Comparison of ENCODE assay signal across 9 cellular contexts in the genomic region with DNA sequence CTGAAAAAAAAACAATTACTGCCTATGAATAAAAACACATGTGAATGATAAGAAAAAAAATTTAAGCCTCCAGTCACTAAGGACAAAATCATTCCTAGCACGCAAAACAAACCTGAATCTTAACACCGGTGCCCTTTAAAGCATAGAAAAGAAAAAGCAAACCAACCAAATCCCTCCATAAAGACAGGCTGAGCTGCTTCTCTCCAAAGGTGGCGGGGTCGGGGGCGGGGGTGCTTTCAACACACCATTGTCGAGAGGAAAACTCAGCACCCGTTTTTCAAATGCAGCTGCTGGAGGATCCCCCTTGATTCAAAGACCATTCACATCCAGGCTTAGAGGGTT. TPM values are rescaled to one million over a fixed set of nuclear protein-coding genes. Genes with fewer than 3 reads are reported as not detected.
A peak's percentile ranks its signal among the peaks of the same experiment; 100 is the strongest.
DNase-seq lines count a peak whose midpoint lies in the region; ATAC-seq lines count a peak whose summit lies in the region.
"Had no signal": no experiment of that assay in that cellular context is flagged by ENCODE, and none has a peak within 500 bp of the region (broad histone marks: within the 10 kb centered on the region; RNA-seq: fewer than 3 reads in every experiment).

No MANE protein-coding gene starts in this region.

- H3K9me3 ChIP-seq in iPS-18c (ENCODE audit: control insufficient read depth, insufficient read depth, low read length), result peaks cover 5% of the 10 kb centered on the region

- H3K4me3 Mint-ChIP-seq in activated CD8-positive, alpha-beta memory T cell treated with anti-CD3 and anti-CD28 coated beads, Interleukin-2, amount 10 ng/mL, durations not matched to agents 7 days and 5 days, result peak overlapping the region; percentile 63
- H3K4me3 Mint-ChIP-seq in activated T-helper 17 cell treated with anti-CD3 and anti-CD28 coated beads, Interleukin-2, amount 50 U/mL, for 72 hours, result peak overlapping the region; percentile 78
- H3K4me3 Mint-ChIP-seq in stimulated activated naive CD8-positive, alpha-beta T cell treated with anti-CD3 and anti-CD28 coated beads, Interleukin-15, amount 100 ng/mL, for 72 hours, result peak overlapping the region; percentile 79 to 88

- peak overlapping the region; percentile 68; the same call in 1 of the 2 replicates for H3K4me3 ChIP-seq in iPS-18c (ENCODE audit: insufficient read depth, low read depth, low read length)

- no peak overlapping the region for H3K27ac Mint-ChIP-seq in activated CD8-positive, alpha-beta memory T cell treated with anti-CD3 and anti-CD28 coated beads, Interleukin-2, amount 10 ng/mL, durations not matched to agents 7 days and 5 days
- no peak overlapping the region for H3K27ac Mint-ChIP-seq in activated T-helper 17 cell treated with anti-CD3 and anti-CD28 coated beads, Interleukin-2, amount 50 U/mL, for 72 hours
- no peak overlapping the region for H3K27ac Mint-ChIP-seq in stimulated activated naive CD8-positive, alpha-beta T cell treated with anti-CD3 and anti-CD28 coated beads, Interleukin-15, amount 100 ng/mL, for 72 hours

- CTCF ChIA-PET in activated CD8-positive, alpha-beta memory T cell treated with anti-CD3 and anti-CD28 coated beads, Interleukin-2, amount 10 ng/mL, durations not matched to agents 7 days and 5 days (lab: Charles Lee), result interaction anchor here (1.1 kb wide), 1 partner anchor 61 kb away, joined by 3 read pairs; no protein-coding TSS in a partner anchor

- H3K36me3 Mint-ChIP-seq in activated CD8-positive, alpha-beta memory T cell treated with anti-CD3 and anti-CD28 coated beads, Interleukin-2, amount 10 ng/mL, durations not matched to agents 7 days and 5 days, result peaks cover 5% of the 10 kb centered on the region
- no peaks in the 10 kb centered on the region for H3K36me3 Mint-ChIP-seq in activated T-helper 17 cell treated with anti-CD3 and anti-CD28 coated beads, Interleukin-2, amount 50 U/mL, for 72 hours (ENCODE audit: low read depth)

- H3K4me1 Mint-ChIP-seq in activated CD8-positive, alpha-beta memory T cell treated with anti-CD3 and anti-CD28 coated beads, Interleukin-2, amount 10 ng/mL, durations not matched to agents 7 days and 5 days, result peaks cover 14% of the 10 kb centered on the region
- no peaks in the 10 kb centered on the region for H3K4me1 Mint-ChIP-seq in activated T-helper 17 cell treated with anti-CD3 and anti-CD28 coated beads, Interleukin-2, amount 50 U/mL, for 72 hours
- peaks cover 23% of the 10 kb centered on the region for H3K4me1 Mint-ChIP-seq in stimulated activated naive CD8-positive, alpha-beta T cell treated with anti-CD3 and anti-CD28 coated beads, Interleukin-15, amount 100 ng/mL, for 72 hours

- H3K9me3 Mint-ChIP-seq in activated CD8-positive, alpha-beta memory T cell treated with anti-CD3 and anti-CD28 coated beads, Interleukin-2, amount 10 ng/mL, durations not matched to agents 7 days and 5 days (ENCODE audit: low read depth), result peaks cover 10% of the 10 kb centered on the region
- H3K9me3 Mint-ChIP-seq in activated T-helper 17 cell treated with anti-CD3 and anti-CD28 coated beads, Interleukin-2, amount 50 U/mL, for 72 hours, result peaks cover 6% of the 10 kb centered on the region
- peaks cover 8 to 12% of the 10 kb centered on the region in 2 donors for H3K9me3 Mint-ChIP-seq in stimulated activated naive CD8-positive, alpha-beta T cell treated with anti-CD3 and anti-CD28 coated beads, Interleukin-15, amount 100 ng/mL, for 72 hours

- H3K27me3 Mint-ChIP-seq in activated CD8-positive, alpha-beta memory T cell treated with anti-CD3 and anti-CD28 coated beads, Interleukin-2, amount 10 ng/mL, durations not matched to agents 7 days and 5 days, result peaks cover 73% of the 10 kb centered on the region
- H3K27me3 Mint-ChIP-seq in activated T-helper 17 cell treated with anti-CD3 and anti-CD28 coated beads, Interleukin-2, amount 50 U/mL, for 72 hours, result peaks cover 5% of the 10 kb centered on the region
- H3K27me3 Mint-ChIP-seq in stimulated activated naive CD8-positive, alpha-beta T cell treated with anti-CD3 and anti-CD28 coated beads, Interleukin-15, amount 100 ng/mL, for 72 hours, result peaks cover 56% of the 10 kb centered on the region

- no peak for ATAC-seq in activated CD8-positive, alpha-beta memory T cell treated with anti-CD3 and anti-CD28 coated beads, Interleukin-2, amount 10 ng/mL, durations not matched to agents 7 days and 5 days
- no peak for ATAC-seq in activated T-helper 17 cell treated with anti-CD3 and anti-CD28 coated beads, Interleukin-2, amount 50 U/mL, for 72 hours (replicated peaks)
- no peak for ATAC-seq in stimulated activated naive CD8-positive, alpha-beta T cell treated with anti-CD3 and anti-CD28 coated beads, Interleukin-15, amount 100 ng/mL, for 72 hours
- ATAC-seq in GM21526 (IDR thresholded peaks at IDR 0.05; ENCODE audit: low FRiP score, unreplicated experiment), result no peak

- DNase-seq in activated CD8-positive, alpha-beta memory T cell treated with anti-CD3 and anti-CD28 coated beads, Interleukin-2, amount 10 ng/mL, durations not matched to agents 7 days and 5 days, result no peak
- no peak for DNase-seq in activated CD8-positive, alpha-beta memory T cell treated with anti-CD3 and anti-CD28 coated beads, Interleukin-2, amount 50 U/mL, for 48 hours
- DNase-seq in stimulated activated naive CD8-positive, alpha-beta T cell treated with anti-CD3 and anti-CD28 coated beads, Interleukin-15, amount 100 ng/mL, for 72 hours, result no peak
- DNase-seq in Ammon's horn (ENCODE audit: low spot score) (no peak), NCI-H345 treated with DMSO at 0.1 percent for 48 hours (lab: John Stamatoyannopoulos, UW; ENCODE audit: unreplicated experiment) (no peak)
- DNase-seq: NCI-H187 had no signal

RNA-seq across cellular contexts. Expression of a gene that starts 1.4 kb away (rescaled TPM):
- total RNA-seq in activated CD8-positive, alpha-beta memory T cell treated with anti-CD3 and anti-CD28 coated beads, Interleukin-2, amount 10 ng/mL, durations not matched to agents 7 days and 5 days, result not detected
- total RNA-seq in activated T-helper 17 cell treated with anti-CD3 and anti-CD28 coated beads, Interleukin-2, amount 50 U/mL, for 72 hours, result under 1 TPM in 1 of 2 donors, not detected in 1; 0.84 TPM
